ENCODE assay signal across 8 cellular contexts in genomic region chr17:80790021-80790765, GRCh38.
DNase-seq lines count a peak whose midpoint lies in the region; ATAC-seq, FAIRE-seq and TF ChIP-seq lines count a peak whose summit lies in the region.

No MANE protein-coding gene starts in this region.

- peaks cover 0 to 11% of the 10 kb centered on the region in 2 donors for H3K4me1 ChIP-seq in small intestine (ENCODE audit: control insufficient read depth in 2 of 2, insufficient read depth in 1 of 2, low read depth in 1 of 2, low read length in 1 of 2)

- WGBS in small intestine, 3 donors, result 63 to 82% (median 64%) methylated on average over 13 of the region's 13 CpGs

- H3K27me3 ChIP-seq in brain microvascular endothelial cell (replicated peaks), result no peaks in the 10 kb centered on the region
- no peaks in the 10 kb centered on the region for H3K27me3 ChIP-seq in small intestine (ENCODE audit: control insufficient read depth in 2 of 2, insufficient read depth in 2 of 2, low read length in 2 of 2)

- no peak overlapping the region for H3K4me3 ChIP-seq in brain microvascular endothelial cell (ENCODE audit: low read depth, low read length)
- H3K4me3 ChIP-seq in small intestine (ENCODE audit: low read depth in 1 of 2, low read length in 2 of 2), result no peak overlapping the region

- no peaks in the 10 kb centered on the region for H3K9me3 ChIP-seq in small intestine (ENCODE audit: control insufficient read depth, low read depth)

- no peak for TF ChIP-seq CTCF in brain microvascular endothelial cell (IDR thresholded peaks at IDR 0.05; ENCODE audit: low read depth, low read length, missing control alignments)

- DNase-seq in brain microvascular endothelial cell (peak; percentile 67), small intestine (no peak), HCEC 1CT (no peak), NOMO-1 treated with dmso at 0.1 percent for 144 hours (lab: John Stamatoyannopoulos, UW; ENCODE audit: unreplicated experiment) (no peak)
- no peak for DNase-seq in activated CD8-positive, alpha-beta memory T cell treated with anti-CD3 and anti-CD28 coated beads for 24 hours

- ATAC-seq in GM18867 (IDR thresholded peaks at IDR 0.05; ENCODE audit: unreplicated experiment) (peak; percentile 56), HG03342 (IDR thresholded peaks at IDR 0.05; ENCODE audit: unreplicated experiment) (peak; percentile 61), HG03159 (IDR thresholded peaks at IDR 0.05; ENCODE audit: unreplicated experiment) (no peak)

- FAIRE-seq in small intestine (lab: Jason Lieb, UNC), result no peak

- no peaks in the 10 kb centered on the region for H3K36me3 ChIP-seq in brain microvascular endothelial cell (replicated peaks)
- H3K36me3 ChIP-seq in small intestine (ENCODE audit: control insufficient read depth in 2 of 2, insufficient read depth in 2 of 2, low read length in 2 of 2), result no peaks in the 10 kb centered on the region

- H3K27ac ChIP-seq in brain microvascular endothelial cell (peak overlapping the region; percentile 97), small intestine (ENCODE audit: low read depth in 1 of 2, low read length in 1 of 2) (peak overlapping the region; percentile 55 to 84)

- in situ Hi-C loops in brain microvascular endothelial cell (cut with HindIII; ENCODE audit: low pct_ligation_motif_present, low sequenced_read_pairs), result no loop called here
